ENCODE assay signal across 8 cellular contexts in genomic region chr11:19116971-19117759, GRCh38. TPM values are rescaled to one million over a fixed set of nuclear protein-coding genes. Genes with fewer than 3 reads are reported as not detected.
A peak's percentile ranks its signal among the peaks of the same experiment; 100 is the strongest.
DNase-seq lines count a peak whose midpoint lies in the region; ATAC-seq lines count a peak whose summit lies in the region.

Gene ZDHHC13, plus strand, starts transcription at chr11:19117168. Its CDS starts 82 bp downstream, at chr11:19117250.

- H3K4me1 ChIP-seq in mesenchymal stem cell (ENCODE audit: control insufficient read depth, insufficient read depth, low read depth, low read length), result peaks cover 1% of the 10 kb centered on the region

- H2BK120ac ChIP-seq in mesenchymal stem cell (ENCODE audit: low read depth, low read length), result no peak within 1 kb of the TSS

- H2AK5ac ChIP-seq in mesenchymal stem cell (ENCODE audit: low read length, severe bottlenecking), result no peak within 1 kb of the TSS

- peak within 1 kb of the TSS; percentile 98 for H4K8ac ChIP-seq in mesenchymal stem cell (ENCODE audit: low read length)

- peak within 1 kb of the TSS; percentile 9 for H2BK5ac ChIP-seq in mesenchymal stem cell (ENCODE audit: low read depth, low read length, poor library complexity, severe bottlenecking)

- ATAC-seq in GM21360 (IDR thresholded peaks at IDR 0.05; ENCODE audit: unreplicated experiment), result peak; percentile 99
- peak; percentile 98 for ATAC-seq in effector memory CD8-positive, alpha-beta T cell (replicated peaks)

- H3K79me1 ChIP-seq in mesenchymal stem cell (replicated peaks; ENCODE audit: low read length, poor library complexity, severe bottlenecking), result peaks cover 18% of the 10 kb centered on the region

- H3K4me3 Mint-ChIP-seq in effector memory CD8-positive, alpha-beta T cell, result peak within 1 kb of the TSS; percentile 91 to 96

- H3K9me3 ChIP-seq in mesenchymal stem cell (ENCODE audit: control insufficient read depth, low read length), result no peaks in the 10 kb centered on the region

- H3K18ac ChIP-seq in mesenchymal stem cell (ENCODE audit: low read depth in 1 of 2, low read length in 2 of 2), result peak within 1 kb of the TSS; percentile 89 to 94

- peak within 1 kb of the TSS; percentile 94 for H2BK15ac ChIP-seq in mesenchymal stem cell (ENCODE audit: low read depth, poor library complexity, severe bottlenecking)

- H3K9me3 Mint-ChIP-seq in effector memory CD8-positive, alpha-beta T cell, result no peaks in the 10 kb centered on the region

- peaks cover 9% of the 10 kb centered on the region for H3K36me3 Mint-ChIP-seq in effector memory CD8-positive, alpha-beta T cell (ENCODE audit: insufficient read depth)

- H2BK12ac ChIP-seq in mesenchymal stem cell (ENCODE audit: low read length in 2 of 2), result no peak within 1 kb of the TSS

- peak within 1 kb of the TSS; percentile 92 for H4K91ac ChIP-seq in mesenchymal stem cell (ENCODE audit: low read length)

- H3K23ac ChIP-seq in mesenchymal stem cell (ENCODE audit: low read length in 2 of 2), result no peak within 1 kb of the TSS

- peaks cover 0 to 9% of the 10 kb centered on the region in 2 experiments for H3K36me3 ChIP-seq in mesenchymal stem cell (ENCODE audit: control insufficient read depth in 1 of 2, insufficient read depth in 2 of 2, low read depth in 1 of 2, low read length in 2 of 2)

- in situ Hi-C loops in Caki2 (cut with HindIII; ENCODE audit: low pct_unique_long_range_greater_than_20kb, low sequenced_read_pairs), result no loop called here

- H2AFZ ChIP-seq in mesenchymal stem cell (ENCODE audit: low read depth, low read length), result peak within 1 kb of the TSS; percentile 80

- no peak within 1 kb of the TSS for H3K14ac ChIP-seq in mesenchymal stem cell (ENCODE audit: low read length in 2 of 2)

- peak within 1 kb of the TSS; percentile 88 to 97 for H3K4me3 ChIP-seq in mesenchymal stem cell (ENCODE audit: insufficient read depth in 1 of 2, low read depth in 1 of 2, low read length in 2 of 2)

- no peak within 1 kb of the TSS for H3K27ac ChIP-seq in mesenchymal stem cell (ENCODE audit: low read length, poor library complexity, severe bottlenecking)

- DNase-seq in Caki2 (ENCODE audit: low read depth), result peak; percentile 86
- peak; percentile 97 for DNase-seq in HT-29 (ENCODE audit: low spot score)
- peak; percentile 57 for DNase-seq in NK-92 (lab: John Stamatoyannopoulos, UW; ENCODE audit: unreplicated experiment)
- DNase-seq in activated CD8-positive, alpha-beta memory T cell treated with anti-CD3 and anti-CD28 coated beads for 1 hour (ENCODE audit: extremely low read depth in 1 of 2, low read depth in 1 of 2), result peak; percentile 79 to 91
- DNase-seq in effector memory CD8-positive, alpha-beta T cell, result peak; percentile 90 to 92 (median 90)
- DNase-seq in mesenchymal stem cell, result peak; percentile 92
- peak; percentile 88 for DNase-seq in stimulated activated CD8-positive, alpha-beta memory T cell treated with anti-CD3 and anti-CD28 coated beads, Interleukin-12 subunit alpha, Interleukin-12 subunit beta, amount 100 ng/mL, for 24 hours (ENCODE audit: extremely low read depth)

- H3K27me3 ChIP-seq in mesenchymal stem cell (ENCODE audit: control insufficient read depth in 1 of 2, insufficient read depth in 1 of 2, low read length in 2 of 2), result peaks cover 12 to 24% of the 10 kb centered on the region in 2 experiments

- peak within 1 kb of the TSS; percentile 94 to 97 for H3K27ac Mint-ChIP-seq in effector memory CD8-positive, alpha-beta T cell

- H3K4me1 Mint-ChIP-seq in effector memory CD8-positive, alpha-beta T cell (ENCODE audit: low read depth in 2 of 2), result peaks cover 38 to 51% of the 10 kb centered on the region in 2 donors

- no peaks in the 10 kb centered on the region for H3K27me3 Mint-ChIP-seq in effector memory CD8-positive, alpha-beta T cell

- peak within 1 kb of the TSS; percentile 97 for H3K4me2 ChIP-seq in mesenchymal stem cell (ENCODE audit: low read length, poor library complexity, severe bottlenecking)

- under 1% methylated on average over 49 of the region's 61 CpGs for WGBS in mesenchymal stem cell

- H3K4ac ChIP-seq in mesenchymal stem cell (ENCODE audit: low read depth in 1 of 2, low read length in 2 of 2), result peak within 1 kb of the TSS in 1 of 2 experiments; percentile 81

- peak within 1 kb of the TSS; percentile 84 for H3K9ac ChIP-seq in mesenchymal stem cell (ENCODE audit: low read length)

RNA-seq across cellular contexts. Expression of gene ZDHHC13, which starts in this region (rescaled TPM):
- 14.2 and 18.0 TPM in 2 replicates for total RNA-seq in Caki2 (2014; rRNA removed; shearing (Covaris generic); ENCODE audit: low replicate concordance)
- 12.2 and 16.1 TPM in 2 replicates for total RNA-seq in HT-29 (2014; rRNA removed; shearing (Covaris generic))
- polyA plus RNA-seq in mesenchymal stem cell (2013, experiment 1 of 2), result 6.4 TPM
- 6.9 TPM for polyA plus RNA-seq in mesenchymal stem cell (2013, experiment 2 of 2)
